Comparison of ENCODE assay signal across 8 cellular contexts in the genomic region with DNA sequence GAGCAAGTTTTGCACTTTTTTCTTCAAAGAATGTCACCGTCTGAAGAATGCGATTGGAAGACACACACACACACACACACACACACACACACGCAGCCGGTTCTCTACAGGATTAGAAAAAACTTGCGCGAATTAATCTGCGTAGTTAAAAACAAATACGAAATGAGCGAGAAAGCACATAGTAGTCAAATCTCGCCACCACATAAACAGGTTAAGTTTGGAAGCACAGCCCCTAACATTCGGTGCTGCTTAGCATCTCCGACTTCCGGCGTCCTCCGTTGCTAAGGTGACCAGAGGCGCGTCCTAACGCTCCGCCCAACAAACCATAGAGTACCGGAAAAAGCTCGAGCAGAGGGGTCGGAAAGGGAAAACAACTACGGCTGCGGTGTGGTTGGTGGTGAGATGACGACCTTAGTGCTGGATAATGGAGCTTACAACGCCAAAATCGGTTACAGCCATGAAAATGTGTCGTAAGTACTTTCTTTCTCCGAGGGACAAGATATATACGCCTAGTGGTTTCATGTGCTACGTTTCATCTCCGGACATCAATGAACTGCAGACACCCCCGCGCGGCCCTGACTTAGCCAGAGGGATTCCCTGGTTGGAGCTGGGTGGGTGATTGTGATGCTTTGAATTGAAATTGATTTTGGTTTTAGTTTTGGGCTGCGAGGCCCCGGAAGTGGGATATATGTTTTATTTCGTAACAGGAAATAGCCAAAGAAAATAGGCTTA. TPM values are rescaled to one million over a fixed set of nuclear protein-coding genes. Genes with fewer than 3 reads are reported as not detected.
DNase-seq lines count a peak whose midpoint lies in the region; ATAC-seq lines count a peak whose summit lies in the region.

A gene (plus strand): TSS at position 366 of the 732 bp plus-strand sequence. CDS start 37 bp downstream, at position 403.

- ATAC-seq in GM19043 (IDR thresholded peaks at IDR 0.05; ENCODE audit: low read depth, unreplicated experiment) (peak; percentile 91), HG03378 (IDR thresholded peaks at IDR 0.05; ENCODE audit: unreplicated experiment) (peak; percentile 93)

- peak; percentile 86 to 93 for DNase-seq in AML-193 (lab: John Stamatoyannopoulos, UW)
- DNase-seq in NCI-H460 (ENCODE audit: extremely low read depth, low read depth) = peak; percentile 93
- DNase-seq in activated CD4-positive, CD25-positive, alpha-beta regulatory T cell treated with anti-CD3 and anti-CD28 coated beads, Interleukin-2, amount 50 U/mL, for 72 hours = peak; percentile 92
- DNase-seq in cerebellum (ENCODE audit: low spot score) = peak; percentile 94
- peak; percentile 95 for DNase-seq in kidney glomerular epithelial cell (lab: John Stamatoyannopoulos, UW)
- DNase-seq in stimulated activated CD4-positive, alpha-beta T cell treated with anti-CD3 and anti-CD28 coated beads, Interleukin-1b, Interleukin-23, amount 100 ng/mL, for 24 hours (ENCODE audit: low read depth in 4 of 4, low spot score in 1 of 4) = peak; percentile 90 to 96 (median 92)

RNA-seq across cellular contexts. Expression of the gene that starts here (rescaled TPM):
- total RNA-seq in NCI-H460 (2014; rRNA removed; shearing (Covaris generic)) = 41.5 and 42.2 TPM in 2 replicates
- 29.6 and 39.9 TPM in 2 replicates for polyA plus RNA-seq in NCI-H460 (2014; cell fraction: nucleus; rRNA removed)
- 30.1 TPM for total RNA-seq in cerebellum

Comparison
In these comparisons a context has a peak if more than half of its experiments do, and no peak if none do; other contexts are left out.
1. Peak in every context shown above with its lines: DNase-seq and ATAC-seq.